In the genomic region with DNA sequence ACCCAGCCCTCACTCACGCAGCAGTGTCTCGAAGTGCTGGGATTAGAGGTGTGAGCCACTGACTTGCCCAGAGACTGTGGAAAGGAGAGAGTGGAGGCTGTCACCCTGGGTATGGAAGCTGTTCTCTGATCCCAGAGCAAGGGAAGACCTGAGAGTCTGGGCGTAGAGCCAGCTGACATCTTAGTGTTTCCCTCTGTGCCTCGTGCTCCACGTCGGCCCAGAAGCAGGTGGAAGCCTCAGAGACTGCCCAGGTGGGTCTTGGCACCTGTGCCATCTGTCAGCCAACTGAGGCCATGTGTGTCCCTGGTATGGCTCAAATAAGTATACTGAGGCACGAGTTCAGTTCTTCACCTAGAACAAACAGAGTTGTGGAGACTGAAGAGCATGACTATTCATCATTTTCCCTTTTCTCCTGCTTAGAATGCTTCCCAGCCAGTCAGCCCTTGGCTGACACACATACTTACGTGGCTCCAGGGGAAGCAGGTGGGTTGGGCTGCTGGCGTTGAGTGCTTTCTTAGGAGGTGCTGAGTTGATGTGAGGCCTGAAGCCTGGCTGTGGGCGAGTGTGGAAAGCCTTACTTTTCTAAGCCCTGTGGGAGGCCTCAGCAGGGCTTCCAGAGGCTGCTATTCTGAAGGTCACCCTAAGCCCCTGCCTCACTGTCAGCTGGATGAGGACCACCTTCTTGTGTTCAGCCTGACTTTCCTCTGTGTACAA, we compare ENCODE assay signal across 11 cellular contexts. TPM values are rescaled to one million over a fixed set of nuclear protein-coding genes. Genes with fewer than 3 reads are reported as not detected.
DNase-seq lines count a peak whose midpoint lies in the region; ATAC-seq and TF ChIP-seq lines count a peak whose summit lies in the region.
"Had no signal": no experiment of that assay in that cellular context is flagged by ENCODE, and none has a peak within 500 bp of the region (broad histone marks: within the 10 kb centered on the region; RNA-seq: fewer than 3 reads in every experiment).

No MANE protein-coding gene starts in this region.

- no peaks in the 10 kb centered on the region for H3K9me3 Mint-ChIP-seq in CD4-positive, alpha-beta memory T cell
- H3K9me3 Mint-ChIP-seq in activated naive CD8-positive, alpha-beta T cell treated with anti-CD3 and anti-CD28 coated beads, Interleukin-2, amount 50 U/mL, for 24 hours = no peaks in the 10 kb centered on the region
- no peaks in the 10 kb centered on the region for H3K9me3 Mint-ChIP-seq in nephron progenitor cell
- H3K9me3 Mint-ChIP-seq: activated T-cell treated with anti-CD3 and anti-CD28 coated beads, Interleukin-2, amount 50 U/mL, for 4 hours had no signal

- no peak overlapping the region for H3K4me3 ChIP-seq in CD4-positive, alpha-beta memory T cell (ENCODE audit: low read length in 2 of 2)
- H3K4me3 ChIP-seq in LNCaP clone FGC (ENCODE audit: low read depth, low read length) (peak overlapping the region; percentile 4; the same call in 1 of the 2 replicates), hepatocyte (no peak overlapping the region)
- H3K4me3 ChIP-seq: sigmoid colon had no signal

- H2AFZ ChIP-seq in hepatocyte = no peak overlapping the region

- no peaks in the 10 kb centered on the region for H3K9me3 ChIP-seq in CD4-positive, alpha-beta memory T cell (ENCODE audit: control insufficient read depth in 1 of 2, low read length in 2 of 2)
- no peaks in the 10 kb centered on the region for H3K9me3 ChIP-seq in hepatocyte (ENCODE audit: low read depth)
- H3K9me3 ChIP-seq: sigmoid colon had no signal

- POLR2A ChIA-PET in CD4-positive, alpha-beta memory T cell (lab: Charles Lee; ENCODE audit: partially characterized antibody) = interaction anchor here (1.1 to 1.6 kb wide), 2 partner anchors 12 kb away, joined by 4 to 6 read pairs; no protein-coding TSS in a partner anchor

- CTCF ChIA-PET in CD4-positive, alpha-beta memory T cell (lab: Charles Lee; ENCODE audit: partially characterized antibody) = interaction anchor here (1.2 to 8.8 kb wide), 3 partner anchors 10 to 45 kb away, joined by 3 to 61 read pairs (median 4); a partner anchor contains a TSS

- intact Hi-C loops in CD4-positive, alpha-beta memory T cell (cut with micrococcal nuclease) = no loop called here

- H3K36me3 Mint-ChIP-seq in CD4-positive, alpha-beta memory T cell = peaks cover 0 to 32% of the 10 kb centered on the region in 2 donors
- H3K36me3 Mint-ChIP-seq in activated naive CD8-positive, alpha-beta T cell treated with anti-CD3 and anti-CD28 coated beads, Interleukin-2, amount 50 U/mL, for 24 hours (ENCODE audit: low read depth) = peaks cover 2% of the 10 kb centered on the region
- H3K36me3 Mint-ChIP-seq in nephron progenitor cell (ENCODE audit: low read depth) = peaks cover 11% of the 10 kb centered on the region

- H3K4me2 ChIP-seq in hepatocyte = no peak overlapping the region

- WGBS in hepatocyte (ENCODE audit: low lambda C conversion rate, missing lambda C conversion rate) = 93% methylated on average over 10 of the region's 10 CpGs

- H3K27ac ChIP-seq in CD4-positive, alpha-beta memory T cell (ENCODE audit: low read depth, low read length) = no peak overlapping the region
- no peak overlapping the region for H3K27ac ChIP-seq in hepatocyte
- H3K27ac ChIP-seq: HL-60 had no signal

- peaks cover 30% of the 10 kb centered on the region for H4K20me1 ChIP-seq in hepatocyte (ENCODE audit: insufficient read depth, poor library complexity, severe bottlenecking)

- H3K4me3 Mint-ChIP-seq in CD4-positive, alpha-beta memory T cell = peak overlapping the region in 1 of 8 donors; percentile 17
- H3K4me3 Mint-ChIP-seq in activated naive CD8-positive, alpha-beta T cell treated with anti-CD3 and anti-CD28 coated beads, Interleukin-2, amount 50 U/mL, for 24 hours = no peak overlapping the region
- no peak overlapping the region for H3K4me3 Mint-ChIP-seq in nephron progenitor cell
- H3K4me3 Mint-ChIP-seq: activated T-cell treated with anti-CD3 and anti-CD28 coated beads, Interleukin-2, amount 50 U/mL, for 4 hours had no signal

- DNase-seq in CD4-positive, alpha-beta memory T cell = no peak
- DNase-seq in LNCaP clone FGC (ENCODE audit: low read depth) (peak; percentile 71), nephron progenitor cell (no peak), hepatocyte (ENCODE audit: low spot score) (no peak)
- DNase-seq in activated naive CD8-positive, alpha-beta T cell treated with anti-CD3 and anti-CD28 coated beads, Interleukin-2, amount 50 U/mL, for 24 hours = no peak
- DNase-seq: activated T-cell treated with anti-CD3 and anti-CD28 coated beads, Interleukin-2, amount 50 U/mL, for 4 hours; sigmoid colon had no signal

- no peak for TF ChIP-seq CTCF in LNCaP clone FGC (IDR thresholded peaks at IDR 0.05; ENCODE audit: control insufficient read depth, extremely low read depth, insufficient read depth)
- no peak for TF ChIP-seq CTCF in nephron progenitor cell (IDR thresholded peaks at IDR 0.05)
- no peak for TF ChIP-seq CTCF in hepatocyte (IDR thresholded peaks at IDR 0.05; ENCODE audit: poor library complexity)

- no peaks in the 10 kb centered on the region for H3K27me3 Mint-ChIP-seq in CD4-positive, alpha-beta memory T cell
- H3K27me3 Mint-ChIP-seq in activated naive CD8-positive, alpha-beta T cell treated with anti-CD3 and anti-CD28 coated beads, Interleukin-2, amount 50 U/mL, for 24 hours = no peaks in the 10 kb centered on the region
- H3K27me3 Mint-ChIP-seq in nephron progenitor cell (ENCODE audit: low read depth, poor library complexity) = no peaks in the 10 kb centered on the region

- no peaks in the 10 kb centered on the region for H3K9me2 ChIP-seq in hepatocyte (replicated peaks; ENCODE audit: insufficient read depth)

- peaks cover 2 to 20% (median 7%) of the 10 kb centered on the region in 4 donors for H3K4me1 Mint-ChIP-seq in CD4-positive, alpha-beta memory T cell
- H3K4me1 Mint-ChIP-seq in activated naive CD8-positive, alpha-beta T cell treated with anti-CD3 and anti-CD28 coated beads, Interleukin-2, amount 50 U/mL, for 24 hours = peaks cover 25% of the 10 kb centered on the region
- H3K4me1 Mint-ChIP-seq in nephron progenitor cell = peaks cover 22% of the 10 kb centered on the region

- peaks cover 6% of the 10 kb centered on the region for H3K4me1 ChIP-seq in CD4-positive, alpha-beta memory T cell (ENCODE audit: insufficient read depth, low read length)
- no peaks in the 10 kb centered on the region for H3K4me1 ChIP-seq in hepatocyte (ENCODE audit: insufficient read depth)

- ATAC-seq in activated naive CD8-positive, alpha-beta T cell treated with anti-CD3 and anti-CD28 coated beads, Interleukin-2, amount 50 U/mL, for 24 hours = no peak
- ATAC-seq in GM19397 (IDR thresholded peaks at IDR 0.05; ENCODE audit: unreplicated experiment) (no peak), GM19395 (IDR thresholded peaks at IDR 0.05; ENCODE audit: unreplicated experiment) (no peak)
- ATAC-seq in activated CD4-positive, CD25-positive, alpha-beta regulatory T cell treated with anti-CD3 and anti-CD28 coated beads, Interleukin-2, amount 50 U/mL, for 24 hours = no peak
- ATAC-seq: activated T-cell treated with anti-CD3 and anti-CD28 coated beads, Interleukin-2, amount 50 U/mL, for 4 hours had no signal

- H3K27ac Mint-ChIP-seq in CD4-positive, alpha-beta memory T cell = peak overlapping the region in 4 of 7 donors; percentile 27 to 70 (median 35)
- H3K27ac Mint-ChIP-seq in activated naive CD8-positive, alpha-beta T cell treated with anti-CD3 and anti-CD28 coated beads, Interleukin-2, amount 50 U/mL, for 24 hours = peak overlapping the region; percentile 85
- H3K27ac Mint-ChIP-seq in nephron progenitor cell = peak overlapping the region; percentile 29

- peaks cover 23% of the 10 kb centered on the region for H3K36me3 ChIP-seq in CD4-positive, alpha-beta memory T cell (ENCODE audit: insufficient read depth, low read length)
- no peaks in the 10 kb centered on the region for H3K36me3 ChIP-seq in hepatocyte (replicated peaks; ENCODE audit: insufficient read depth, low read depth)

- H3K79me2 ChIP-seq in hepatocyte = peaks cover 25% of the 10 kb centered on the region

- no peaks in the 10 kb centered on the region for H3K27me3 ChIP-seq in CD4-positive, alpha-beta memory T cell (ENCODE audit: insufficient read depth, low read length)
- no peaks in the 10 kb centered on the region for H3K27me3 ChIP-seq in hepatocyte
- H3K27me3 ChIP-seq: sigmoid colon had no signal

RNA-seq across cellular contexts. Expression of a gene that starts 8.1 kb away (rescaled TPM):
- 1 to 10 TPM; 5.1 to 8.6 TPM for total RNA-seq in CD4-positive, alpha-beta memory T cell
- 1 to 10 TPM in 1 of 2 donors, under 1 TPM in 1; 0.41 to 1.8 TPM for polyA plus RNA-seq in CD4-positive, alpha-beta memory T cell
- 0.63 TPM in 1 of 2 replicates, not detected in the other for total RNA-seq in hepatocyte
- polyA plus RNA-seq in hepatocyte = 12.5 and 13.4 TPM in 2 replicates

RNA-seq across cellular contexts. Expression of a gene that starts 13.1 kb away (rescaled TPM):
- 100 to 1,000 TPM; 147 to 152 TPM for total RNA-seq in CD4-positive, alpha-beta memory T cell
- polyA plus RNA-seq in CD4-positive, alpha-beta memory T cell = 100 to 1,000 TPM; 461 to 777 TPM
- total RNA-seq in hepatocyte = 13.7 and 27.8 TPM in 2 replicates
- polyA plus RNA-seq in hepatocyte = 48.7 and 52.2 TPM in 2 replicates

RNA-seq across cellular contexts. Expression of a gene that starts 20.3 kb away (rescaled TPM):
- 10 to 100 TPM; 18.2 to 20.3 TPM for total RNA-seq in CD4-positive, alpha-beta memory T cell
- 1 to 10 TPM in 1 of 2 donors, not detected in 1; 1.9 TPM for polyA plus RNA-seq in CD4-positive, alpha-beta memory T cell
- 15.6 and 19.8 TPM in 2 replicates for total RNA-seq in hepatocyte
- polyA plus RNA-seq in hepatocyte = 44.6 and 47.3 TPM in 2 replicates

RNA-seq across cellular contexts. Expression of a gene that starts 30.5 kb away (rescaled TPM):
- 10 to 100 TPM; 22.3 to 25.1 TPM for total RNA-seq in CD4-positive, alpha-beta memory T cell
- 10 to 100 TPM; 19.4 to 25.3 TPM for polyA plus RNA-seq in CD4-positive, alpha-beta memory T cell
- total RNA-seq in hepatocyte = 29.2 and 30.5 TPM in 2 replicates
- 38.6 and 44.6 TPM in 2 replicates for polyA plus RNA-seq in hepatocyte

RNA-seq across cellular contexts. Expression of a gene that starts 38.9 kb away (rescaled TPM):
- 1 to 10 TPM; 5.9 to 7.0 TPM for total RNA-seq in CD4-positive, alpha-beta memory T cell
- polyA plus RNA-seq in CD4-positive, alpha-beta memory T cell = under 1 TPM; 0.81 to 0.96 TPM
- total RNA-seq in hepatocyte = 0.73 TPM in 1 of 2 replicates, not detected in the other
- polyA plus RNA-seq in hepatocyte = 1.6 TPM in 1 of 2 replicates, not detected in the other
- total RNA-seq: activated T-cell treated with anti-CD3 and anti-CD28 coated beads, Interleukin-2, amount 50 U/mL, for 4 hours; sigmoid colon had no signal

Comparison
In these comparisons a context has a peak if more than half of its experiments do, and no peak if none do; other contexts are left out.
1. H3K27ac Mint-ChIP-seq: peak in every context shown above with its lines; median percentile 85 in activated naive CD8-positive, alpha-beta T cell treated with anti-CD3 and anti-CD28 coated beads, Interleukin-2, amount 50 U/mL, for 24 hours; 35 in CD4-positive, alpha-beta memory T cell; 29 in nephron progenitor cell.